Comparison of ENCODE assay signal across 32 cellular contexts in genomic region chr7:145263886-145264285, GRCh38.
DNase-seq lines count a peak whose midpoint lies in the region; ATAC-seq and TF ChIP-seq lines count a peak whose summit lies in the region.
"Had no signal": no experiment of that assay in that cellular context is flagged by ENCODE, and none has a peak within 500 bp of the region (broad histone marks: within the 10 kb centered on the region; RNA-seq: fewer than 3 reads in every experiment).

No MANE protein-coding gene starts in this region.

- H3K27me3 ChIP-seq in stomach (no peaks in the 10 kb centered on the region), WERI-Rb-1 (ENCODE audit: insufficient read depth, low read depth, severe bottlenecking) (no peaks in the 10 kb centered on the region)
- H3K27me3 ChIP-seq: foreskin keratinocyte, heart right ventricle, transverse colon had no signal

- TF ChIP-seq POLR2A in stomach (IDR thresholded peaks at IDR 0.05), result no peak

- peak; percentile 69 for ATAC-seq in GM18498 (IDR thresholded peaks at IDR 0.05; ENCODE audit: unreplicated experiment)
- peak; percentile 68 for ATAC-seq in GM19397 (IDR thresholded peaks at IDR 0.05; ENCODE audit: unreplicated experiment)
- peak; percentile 72 for ATAC-seq in HG02852 (IDR thresholded peaks at IDR 0.05; ENCODE audit: unreplicated experiment)
- ATAC-seq in HG03565 (IDR thresholded peaks at IDR 0.05; ENCODE audit: unreplicated experiment), result peak; percentile 75
- ATAC-seq in HG03045 (IDR thresholded peaks at IDR 0.05; ENCODE audit: unreplicated experiment), result no peak
- ATAC-seq: activated CD4-positive, alpha-beta T cell treated with anti-CD3 and anti-CD28 coated beads for 36 hours; esophagus mucosa; foreskin keratinocyte; GM12878; heart right ventricle; left cardiac atrium; mucosa of descending colon; natural killer cell treated with Interleukin-12 subunit alpha and Interleukin-12 subunit beta and Interleukin-15 and Interleukin-18, amount 100 ng/mL, for 72 hours; PC-3; right cardiac atrium; Right ventricle myocardium inferior; SK-N-SH treated with all-trans-retinoic acid at 6 μM for 48 hours had no signal

- H3K36me3 ChIP-seq in stomach (no peaks in the 10 kb centered on the region), WERI-Rb-1 (no peaks in the 10 kb centered on the region)
- H3K36me3 ChIP-seq: heart right ventricle, transverse colon had no signal

- TF ChIP-seq CTCF in stomach (IDR thresholded peaks at IDR 0.05) (no peak), WERI-Rb-1 (IDR thresholded peaks at IDR 0.05; ENCODE audit: low read depth, low read length) (no peak)

- H3K4me3 ChIP-seq in stomach, result no peak overlapping the region
- no peak overlapping the region for H3K4me3 ChIP-seq in WERI-Rb-1 (ENCODE audit: low read depth, low read length)
- H3K4me3 ChIP-seq: GM12878, heart right ventricle, mucosa of descending colon, transverse colon had no signal

- 0 to 73% (median 10%) methylated on average over 1 of the region's 1 CpG for WGBS in stomach, 5 donors

- no peak for DNase-seq in stomach
- DNase-seq in WERI-Rb-1, result no peak
- DNase-seq in activated T-cell treated with anti-CD3 and anti-CD28 coated beads for 4 hours, result no peak
- DNase-seq: activated CD4-positive, alpha-beta T cell treated with anti-CD3 and anti-CD28 coated beads for 36 hours; activated gamma-delta T cell; activated naive CD8-positive, alpha-beta T cell treated with anti-CD3 and anti-CD28 coated beads, Interleukin-2, amount 10 ng/mL, durations not matched to agents 7 days and 5 days; activated T-cell treated with anti-CD3 and anti-CD28 coated beads, Interleukin-2, amount 50 U/mL, for 24 hours; caudate nucleus; CD4-positive, CD25-positive, alpha-beta regulatory T cell; endodermal cell; foreskin keratinocyte; heart right ventricle; KG1; left cardiac atrium; mucosa of descending colon; NCI-H1436 treated with DMSO at 0.1 percent for 48 hours; PC-3; right cardiac atrium; stimulated activated CD4-positive, alpha-beta T cell treated with anti-CD3 and anti-CD28 coated beads, Interleukin-2, amount 100 ng/mL, for 24 hours; T-helper 2 cell; transverse colon had no signal

- H3K9me3 ChIP-seq in stomach (peaks cover 0 to 10% (median 2%) of the 10 kb centered on the region in 4 donors), WERI-Rb-1 (ENCODE audit: severe bottlenecking) (no peaks in the 10 kb centered on the region)

- no peak overlapping the region for H3K27ac ChIP-seq in stomach
- H3K27ac ChIP-seq in WERI-Rb-1, result no peak overlapping the region
- H3K27ac ChIP-seq: foreskin keratinocyte, heart right ventricle, parathyroid adenoma, transverse colon had no signal

- intact Hi-C loops in stomach (cut with DNase I; ENCODE audit: low total_unique reads), result no loop called here

- no peak for TF ChIP-seq EP300 in stomach (IDR thresholded peaks at IDR 0.05)

- H3K4me1 ChIP-seq in stomach, result no peaks in the 10 kb centered on the region
- H3K4me1 ChIP-seq: foreskin keratinocyte, heart right ventricle, parathyroid adenoma, transverse colon had no signal
